Comparison of ENCODE assay signal across 2 cellular contexts in the genomic region with DNA sequence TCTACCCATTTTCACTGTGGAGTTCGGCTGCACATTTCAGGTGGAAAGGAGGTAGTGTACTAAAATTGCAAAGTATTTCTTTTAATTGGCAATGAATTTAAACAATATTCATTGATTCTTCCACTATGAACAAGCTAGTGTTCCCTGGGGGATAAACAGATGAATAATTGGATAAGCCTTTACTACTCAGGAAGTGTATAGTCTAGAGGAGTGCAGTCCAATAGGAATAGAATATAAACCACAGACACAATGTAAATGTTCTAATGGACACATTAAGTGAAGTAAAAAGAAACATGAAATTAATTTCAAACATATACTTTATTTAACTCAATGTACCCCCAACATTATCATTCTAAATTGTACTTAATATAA.
TF ChIP-seq lines count a peak whose summit lies in the region.

No MANE protein-coding gene starts in this region.

TF ChIP-seq in SK-N-SH, 30 proteins besides CTCF, POLR2A, EP300 and RAD21 (continued from another document):
- TF ChIP-seq, protein P1, sequence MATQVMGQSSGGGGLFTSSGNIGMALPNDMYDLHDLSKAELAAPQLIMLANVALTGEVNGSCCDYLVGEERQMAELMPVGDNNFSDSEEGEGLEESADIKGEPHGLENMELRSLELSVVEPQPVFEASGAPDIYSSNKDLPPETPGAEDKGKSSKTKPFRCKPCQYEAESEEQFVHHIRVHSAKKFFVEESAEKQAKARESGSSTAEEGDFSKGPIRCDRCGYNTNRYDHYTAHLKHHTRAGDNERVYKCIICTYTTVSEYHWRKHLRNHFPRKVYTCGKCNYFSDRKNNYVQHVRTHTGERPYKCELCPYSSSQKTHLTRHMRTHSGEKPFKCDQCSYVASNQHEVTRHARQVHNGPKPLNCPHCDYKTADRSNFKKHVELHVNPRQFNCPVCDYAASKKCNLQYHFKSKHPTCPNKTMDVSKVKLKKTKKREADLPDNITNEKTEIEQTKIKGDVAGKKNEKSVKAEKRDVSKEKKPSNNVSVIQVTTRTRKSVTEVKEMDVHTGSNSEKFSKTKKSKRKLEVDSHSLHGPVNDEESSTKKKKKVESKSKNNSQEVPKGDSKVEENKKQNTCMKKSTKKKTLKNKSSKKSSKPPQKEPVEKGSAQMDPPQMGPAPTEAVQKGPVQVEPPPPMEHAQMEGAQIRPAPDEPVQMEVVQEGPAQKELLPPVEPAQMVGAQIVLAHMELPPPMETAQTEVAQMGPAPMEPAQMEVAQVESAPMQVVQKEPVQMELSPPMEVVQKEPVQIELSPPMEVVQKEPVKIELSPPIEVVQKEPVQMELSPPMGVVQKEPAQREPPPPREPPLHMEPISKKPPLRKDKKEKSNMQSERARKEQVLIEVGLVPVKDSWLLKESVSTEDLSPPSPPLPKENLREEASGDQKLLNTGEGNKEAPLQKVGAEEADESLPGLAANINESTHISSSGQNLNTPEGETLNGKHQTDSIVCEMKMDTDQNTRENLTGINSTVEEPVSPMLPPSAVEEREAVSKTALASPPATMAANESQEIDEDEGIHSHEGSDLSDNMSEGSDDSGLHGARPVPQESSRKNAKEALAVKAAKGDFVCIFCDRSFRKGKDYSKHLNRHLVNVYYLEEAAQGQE (IDR thresholded peaks at IDR 0.05; ENCODE audit: low read depth, low read length) = no peak
- TF ChIP-seq ELF1 (IDR thresholded peaks at IDR 0.05) = no peak
- no peak for TF ChIP-seq RXRA (IDR thresholded peaks at IDR 0.05; ENCODE audit: borderline replicate concordance, low read depth)
- TF ChIP-seq, protein P2, sequence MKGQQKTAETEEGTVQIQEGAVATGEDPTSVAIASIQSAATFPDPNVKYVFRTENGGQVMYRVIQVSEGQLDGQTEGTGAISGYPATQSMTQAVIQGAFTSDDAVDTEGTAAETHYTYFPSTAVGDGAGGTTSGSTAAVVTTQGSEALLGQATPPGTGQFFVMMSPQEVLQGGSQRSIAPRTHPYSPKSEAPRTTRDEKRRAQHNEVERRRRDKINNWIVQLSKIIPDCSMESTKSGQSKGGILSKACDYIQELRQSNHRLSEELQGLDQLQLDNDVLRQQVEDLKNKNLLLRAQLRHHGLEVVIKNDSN (IDR thresholded peaks at IDR 0.05; ENCODE audit: borderline replicate concordance, low read depth) = no peak
- TF ChIP-seq, protein P3, sequence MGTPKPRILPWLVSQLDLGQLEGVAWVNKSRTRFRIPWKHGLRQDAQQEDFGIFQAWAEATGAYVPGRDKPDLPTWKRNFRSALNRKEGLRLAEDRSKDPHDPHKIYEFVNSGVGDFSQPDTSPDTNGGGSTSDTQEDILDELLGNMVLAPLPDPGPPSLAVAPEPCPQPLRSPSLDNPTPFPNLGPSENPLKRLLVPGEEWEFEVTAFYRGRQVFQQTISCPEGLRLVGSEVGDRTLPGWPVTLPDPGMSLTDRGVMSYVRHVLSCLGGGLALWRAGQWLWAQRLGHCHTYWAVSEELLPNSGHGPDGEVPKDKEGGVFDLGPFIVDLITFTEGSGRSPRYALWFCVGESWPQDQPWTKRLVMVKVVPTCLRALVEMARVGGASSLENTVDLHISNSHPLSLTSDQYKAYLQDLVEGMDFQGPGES (IDR thresholded peaks at IDR 0.05; ENCODE audit: low read depth, low read length) = no peak
- TF ChIP-seq SIN3A (IDR thresholded peaks at IDR 0.05; ENCODE audit: borderline replicate concordance, low read depth, low read length) = no peak
- TF ChIP-seq FOXM1 (IDR thresholded peaks at IDR 0.05; ENCODE audit: low read depth) = no peak
- no peak for TF ChIP-seq MEF2A (IDR thresholded peaks at IDR 0.05; ENCODE audit: borderline replicate concordance, low read depth)

TF ChIP-seq in GM23338, 12 proteins besides CTCF, POLR2A, EP300 and RAD21 (continued from another document):
- TF ChIP-seq, protein P4, sequence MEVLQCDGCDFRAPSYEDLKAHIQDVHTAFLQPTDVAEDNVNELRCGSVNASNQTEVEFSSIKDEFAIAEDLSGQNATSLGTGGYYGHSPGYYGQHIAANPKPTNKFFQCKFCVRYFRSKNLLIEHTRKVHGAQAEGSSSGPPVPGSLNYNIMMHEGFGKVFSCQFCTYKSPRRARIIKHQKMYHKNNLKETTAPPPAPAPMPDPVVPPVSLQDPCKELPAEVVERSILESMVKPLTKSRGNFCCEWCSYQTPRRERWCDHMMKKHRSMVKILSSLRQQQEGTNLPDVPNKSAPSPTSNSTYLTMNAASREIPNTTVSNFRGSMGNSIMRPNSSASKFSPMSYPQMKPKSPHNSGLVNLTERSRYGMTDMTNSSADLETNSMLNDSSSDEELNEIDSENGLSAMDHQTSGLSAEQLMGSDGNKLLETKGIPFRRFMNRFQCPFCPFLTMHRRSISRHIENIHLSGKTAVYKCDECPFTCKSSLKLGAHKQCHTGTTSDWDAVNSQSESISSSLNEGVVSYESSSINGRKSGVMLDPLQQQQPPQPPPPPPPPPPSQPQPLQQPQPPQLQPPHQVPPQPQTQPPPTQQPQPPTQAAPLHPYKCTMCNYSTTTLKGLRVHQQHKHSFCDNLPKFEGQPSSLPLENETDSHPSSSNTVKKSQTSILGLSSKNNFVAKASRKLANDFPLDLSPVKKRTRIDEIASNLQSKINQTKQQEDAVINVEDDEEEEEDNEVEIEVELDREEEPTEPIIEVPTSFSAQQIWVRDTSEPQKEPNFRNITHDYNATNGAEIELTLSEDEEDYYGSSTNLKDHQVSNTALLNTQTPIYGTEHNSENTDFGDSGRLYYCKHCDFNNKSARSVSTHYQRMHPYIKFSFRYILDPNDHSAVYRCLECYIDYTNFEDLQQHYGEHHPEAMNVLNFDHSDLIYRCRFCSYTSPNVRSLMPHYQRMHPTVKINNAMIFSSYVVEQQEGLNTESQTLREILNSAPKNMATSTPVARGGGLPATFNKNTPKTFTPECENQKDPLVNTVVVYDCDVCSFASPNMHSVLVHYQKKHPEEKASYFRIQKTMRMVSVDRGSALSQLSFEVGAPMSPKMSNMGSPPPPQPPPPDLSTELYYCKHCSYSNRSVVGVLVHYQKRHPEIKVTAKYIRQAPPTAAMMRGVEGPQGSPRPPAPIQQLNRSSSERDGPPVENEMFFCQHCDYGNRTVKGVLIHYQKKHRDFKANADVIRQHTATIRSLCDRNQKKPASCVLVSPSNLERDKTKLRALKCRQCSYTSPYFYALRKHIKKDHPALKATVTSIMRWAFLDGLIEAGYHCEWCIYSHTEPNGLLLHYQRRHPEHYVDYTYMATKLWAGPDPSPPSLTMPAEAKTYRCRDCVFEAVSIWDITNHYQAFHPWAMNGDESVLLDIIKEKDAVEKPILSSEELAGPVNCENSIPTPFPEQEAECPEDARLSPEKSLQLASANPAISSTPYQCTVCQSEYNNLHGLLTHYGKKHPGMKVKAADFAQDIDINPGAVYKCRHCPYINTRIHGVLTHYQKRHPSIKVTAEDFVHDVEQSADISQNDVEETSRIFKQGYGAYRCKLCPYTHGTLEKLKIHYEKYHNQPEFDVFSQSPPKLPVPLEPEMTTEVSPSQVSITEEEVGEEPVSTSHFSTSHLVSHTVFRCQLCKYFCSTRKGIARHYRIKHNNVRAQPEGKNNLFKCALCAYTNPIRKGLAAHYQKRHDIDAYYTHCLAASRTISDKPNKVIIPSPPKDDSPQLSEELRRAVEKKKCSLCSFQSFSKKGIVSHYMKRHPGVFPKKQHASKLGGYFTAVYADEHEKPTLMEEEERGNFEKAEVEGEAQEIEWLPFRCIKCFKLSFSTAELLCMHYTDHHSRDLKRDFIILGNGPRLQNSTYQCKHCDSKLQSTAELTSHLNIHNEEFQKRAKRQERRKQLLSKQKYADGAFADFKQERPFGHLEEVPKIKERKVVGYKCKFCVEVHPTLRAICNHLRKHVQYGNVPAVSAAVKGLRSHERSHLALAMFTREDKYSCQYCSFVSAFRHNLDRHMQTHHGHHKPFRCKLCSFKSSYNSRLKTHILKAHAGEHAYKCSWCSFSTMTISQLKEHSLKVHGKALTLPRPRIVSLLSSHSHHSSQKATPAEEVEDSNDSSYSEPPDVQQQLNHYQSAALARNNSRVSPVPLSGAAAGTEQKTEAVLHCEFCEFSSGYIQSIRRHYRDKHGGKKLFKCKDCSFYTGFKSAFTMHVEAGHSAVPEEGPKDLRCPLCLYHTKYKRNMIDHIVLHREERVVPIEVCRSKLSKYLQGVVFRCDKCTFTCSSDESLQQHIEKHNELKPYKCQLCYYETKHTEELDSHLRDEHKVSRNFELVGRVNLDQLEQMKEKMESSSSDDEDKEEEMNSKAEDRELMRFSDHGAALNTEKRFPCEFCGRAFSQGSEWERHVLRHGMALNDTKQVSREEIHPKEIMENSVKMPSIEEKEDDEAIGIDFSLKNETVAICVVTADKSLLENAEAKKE (CRISPR knock-in tag; IDR thresholded peaks at IDR 0.05) = no peak
- TF ChIP-seq ZNF114 (CRISPR knock-in tag; IDR thresholded peaks at IDR 0.05) (no peak), EZH2 (IDR thresholded peaks at IDR 0.05; ENCODE audit: low read depth, unreplicated experiment) (no peak), EZH2phosphoT487 (IDR thresholded peaks at IDR 0.05; ENCODE audit: unreplicated experiment) (no peak), CREB1 (CRISPR knock-in tag; IDR thresholded peaks at IDR 0.05; ENCODE audit: low read depth) (no peak), NANOG (IDR thresholded peaks at IDR 0.05; ENCODE audit: borderline replicate concordance) (no peak), POLR2AphosphoS5 (IDR thresholded peaks at IDR 0.05; ENCODE audit: low read depth) (no peak)
- TF ChIP-seq, protein P1 (IDR thresholded peaks at IDR 0.05; ENCODE audit: unreplicated experiment) = no peak
